13 cellular contexts compared by ENCODE assay signal in the genomic region with DNA sequence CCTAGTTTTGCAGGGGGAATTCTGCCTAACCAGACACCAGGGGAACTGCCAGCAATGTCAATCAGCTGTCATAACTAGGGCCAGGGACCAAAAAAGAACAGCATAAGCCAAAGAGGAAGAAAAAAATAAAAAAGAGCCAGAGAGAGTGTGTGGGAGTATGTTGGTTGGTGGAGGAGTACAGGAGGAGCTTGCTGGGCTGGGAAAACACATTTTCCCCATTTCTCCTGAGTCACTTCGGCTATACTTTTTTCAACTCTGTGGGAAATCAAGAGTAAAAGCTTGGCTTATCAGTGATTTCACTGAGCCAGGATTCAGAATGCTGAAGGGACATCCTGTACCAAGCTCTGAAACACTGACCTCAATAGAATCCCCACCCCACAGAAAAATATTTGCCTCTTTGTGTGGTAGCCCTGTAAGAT.
DNase-seq lines count a peak whose midpoint lies in the region; ATAC-seq and TF ChIP-seq lines count a peak whose summit lies in the region.
"Had no signal": no experiment of that assay in that cellular context is flagged by ENCODE, and none has a peak within 500 bp of the region (broad histone marks: within the 10 kb centered on the region; RNA-seq: fewer than 3 reads in every experiment).

No MANE protein-coding gene starts in this region.

- H3K27ac ChIP-seq in AG04450 (ENCODE audit: low read depth, low read length) = peak overlapping the region; percentile 48
- peak overlapping the region in 1 of 2 donors; percentile 32 for H3K27ac ChIP-seq in ovary
- no peak overlapping the region for H3K27ac ChIP-seq in RWPE1

- H3K36me3 ChIP-seq in ovary = no peaks in the 10 kb centered on the region

- no peaks in the 10 kb centered on the region for H3K27me3 ChIP-seq in AG04450 (ENCODE audit: control insufficient read depth, insufficient read depth, low read length)
- H3K27me3 ChIP-seq in ovary = no peaks in the 10 kb centered on the region

- no peak for TF ChIP-seq CTCF in AG04450 (IDR thresholded peaks at IDR 0.05; ENCODE audit: low read depth, low read length)
- TF ChIP-seq CTCF in ovary (IDR thresholded peaks at IDR 0.05) = no peak
- TF ChIP-seq CTCF in RWPE1 (conservative IDR thresholded peaks at IDR 0.05; ENCODE audit: low read depth) = no peak

- WGBS in ovary, 3 donors = 2 to 6% (median 4%) methylated on average over 1 of the region's 1 CpG

- no peak overlapping the region for H3K4me3 ChIP-seq in AG04450 (ENCODE audit: low read depth, low read length)
- H3K4me3 ChIP-seq in ovary = no peak overlapping the region

- POLR2A ChIA-PET in AG04450 (lab: Yijun Ruan, JAX) = no interaction called here
- POLR2A ChIA-PET in RWPE1 (lab: Yijun Ruan, JAX; ENCODE audit: low non-redundant PET) = no interaction called here

- no peak for TF ChIP-seq EP300 in ovary (IDR thresholded peaks at IDR 0.05)

- intact Hi-C loops in Right ventricle myocardium superior (cut with DNase I) (loop anchor here (10.0 kb wide), 1 partner anchor 146 kb away; a partner anchor contains a TSS), ovary (cut with DNase I) (no loop called here)

- no peak for TF ChIP-seq POLR2A in ovary (IDR thresholded peaks at IDR 0.05)

- no peaks in the 10 kb centered on the region for H3K9me3 ChIP-seq in AG04450 (ENCODE audit: control insufficient read depth, insufficient read depth, low read length)
- no peaks in the 10 kb centered on the region for H3K9me3 ChIP-seq in ovary

- CTCF ChIA-PET in AG04450 (lab: Charles Lee) (no interaction called here), RWPE1 (lab: Yijun Ruan, JAX) (no interaction called here)

- DNase-seq in AG04450 (ENCODE audit: low read depth, low spot score) = no peak
- DNase-seq in amniotic epithelial cell (ENCODE audit: low read depth) = peak; percentile 100
- no peak for DNase-seq in Right ventricle myocardium superior
- peak in 3 of 5 donors; percentile 39 to 40 (median 39) for DNase-seq in ovary
- DNase-seq in RWPE1 (ENCODE audit: low spot score) = no peak
- DNase-seq in SHP77 (lab: John Stamatoyannopoulos, UW) = no peak
- no peak for DNase-seq in NOMO-1 treated with dmso at 0.1 percent for 144 hours (lab: John Stamatoyannopoulos, UW; ENCODE audit: unreplicated experiment)
- DNase-seq: activated effector memory CD4-positive, alpha-beta T cell treated with Interleukin-2 at 50 U/mL for 16 hours; foreskin melanocyte; NCI-H524 treated with DMSO at 0.1 percent for 48 hours; retina; T1000 had no signal

- ATAC-seq in Right ventricle myocardium superior (ENCODE audit: poor library complexity) (peak; percentile 95), GM19395 (IDR thresholded peaks at IDR 0.05; ENCODE audit: unreplicated experiment) (no peak)

- H3K4me1 ChIP-seq in ovary (ENCODE audit: insufficient read depth) = peaks cover 3% of the 10 kb centered on the region

Comparison
In these comparisons a context has a peak if more than half of its experiments do, and no peak if none do; other contexts are left out.
1. DNase-seq: peak in amniotic epithelial cell (single experiment) and ovary (3 of 5); none in AG04450 (single experiment), Right ventricle myocardium superior (single experiment), RWPE1 (single experiment), SHP77 (0 of 2) and NOMO-1 treated with dmso at 0.1 percent for 144 hours (single experiment).